ENCODE assay signal across 8 cellular contexts in genomic region chr9:98256632-98257218, GRCh38. TPM values are rescaled to one million over a fixed set of nuclear protein-coding genes. Genes with fewer than 3 reads are reported as not detected.
DNase-seq lines count a peak whose midpoint lies in the region; ATAC-seq and TF ChIP-seq lines count a peak whose summit lies in the region.

No MANE protein-coding gene starts in this region.

- WGBS in thymus: 8% methylated on average over 14 of the region's 14 CpGs

- H3K4me1 ChIP-seq in mononuclear cell (ENCODE audit: insufficient read depth, low read length): peaks cover 47% of the 10 kb centered on the region
- peaks cover 7% of the 10 kb centered on the region for H3K4me1 ChIP-seq in thymus (ENCODE audit: control insufficient read depth, insufficient read depth, low read length)

- H3K9me3 ChIP-seq in mononuclear cell (ENCODE audit: low read depth, low read length): no peaks in the 10 kb centered on the region
- no peaks in the 10 kb centered on the region for H3K9me3 ChIP-seq in thymus (ENCODE audit: control insufficient read depth)

- DNase-seq in A172 (ENCODE audit: low spot score) (peak; percentile 20), HEK293T (ENCODE audit: extremely low spot score) (peak; percentile 46), NCI-H128 (lab: John Stamatoyannopoulos, UW; ENCODE audit: unreplicated experiment) (no peak)
- DNase-seq in central memory CD8-positive, alpha-beta T cell (ENCODE audit: low spot score in 2 of 2): no peak

- peaks cover 29% of the 10 kb centered on the region for H3K4me1 Mint-ChIP-seq in T-helper 1 cell treated with Interleukin-12 subunit alpha and Interleukin-12 subunit beta and Interleukin-4 antibody, amounts not matched to agents 30 μg/mL and 1 μg/mL, for 36 hours (ENCODE audit: low read depth)
- peaks cover 32% of the 10 kb centered on the region for H3K4me1 Mint-ChIP-seq in central memory CD8-positive, alpha-beta T cell

- POLR2A ChIA-PET in HEK293T (lab: Yijun Ruan, JAX): interaction anchor here (0.6 to 2.4 kb wide), 16 partner anchors 9 to 334 kb away, joined by 3 to 12 read pairs (median 6); partner anchors contain the start of genes ANP32B, TRIM14 and TRMO

- H3K9me3 Mint-ChIP-seq in T-helper 1 cell treated with Interleukin-12 subunit alpha and Interleukin-12 subunit beta and Interleukin-4 antibody, amounts not matched to agents 30 μg/mL and 1 μg/mL, for 36 hours: no peaks in the 10 kb centered on the region
- no peaks in the 10 kb centered on the region for H3K9me3 Mint-ChIP-seq in central memory CD8-positive, alpha-beta T cell

- peak overlapping the region; percentile 93 for H3K27ac Mint-ChIP-seq in T-helper 1 cell treated with Interleukin-12 subunit alpha and Interleukin-12 subunit beta and Interleukin-4 antibody, amounts not matched to agents 30 μg/mL and 1 μg/mL, for 36 hours
- H3K27ac Mint-ChIP-seq in central memory CD8-positive, alpha-beta T cell (ENCODE audit: low read depth): peak overlapping the region; percentile 97

- no peaks in the 10 kb centered on the region for H3K27me3 Mint-ChIP-seq in T-helper 1 cell treated with Interleukin-12 subunit alpha and Interleukin-12 subunit beta and Interleukin-4 antibody, amounts not matched to agents 30 μg/mL and 1 μg/mL, for 36 hours (ENCODE audit: low read depth)
- H3K27me3 Mint-ChIP-seq in central memory CD8-positive, alpha-beta T cell: no peaks in the 10 kb centered on the region

- ATAC-seq in central memory CD8-positive, alpha-beta T cell (replicated peaks; ENCODE audit: extremely low read depth, poor library complexity, severe bottlenecking): no peak
- ATAC-seq in GM19463 (IDR thresholded peaks at IDR 0.05; ENCODE audit: unreplicated experiment): no peak

- peak overlapping the region; percentile 99 for H3K27ac ChIP-seq in thymus (ENCODE audit: low read depth)

- H3K27me3 ChIP-seq in mononuclear cell (ENCODE audit: insufficient read depth, low read length): no peaks in the 10 kb centered on the region
- H3K27me3 ChIP-seq in thymus (ENCODE audit: control insufficient read depth, insufficient read depth): no peaks in the 10 kb centered on the region

- H3K36me3 ChIP-seq in thymus (ENCODE audit: control insufficient read depth, insufficient read depth): no peaks in the 10 kb centered on the region

- peak overlapping the region; percentile 94 for H3K4me3 ChIP-seq in mononuclear cell (ENCODE audit: low read length)
- peak overlapping the region; percentile 72 for H3K4me3 ChIP-seq in thymus (ENCODE audit: low read length)

- CTCF ChIA-PET in HEK293T (lab: Yijun Ruan, JAX): interaction anchor here (0.6 to 1.8 kb wide), 6 partner anchors 8 to 137 kb away, joined by 3 to 8 read pairs (median 4); no protein-coding TSS in a partner anchor

- H3K4me3 Mint-ChIP-seq in T-helper 1 cell treated with Interleukin-12 subunit alpha and Interleukin-12 subunit beta and Interleukin-4 antibody, amounts not matched to agents 30 μg/mL and 1 μg/mL, for 36 hours: peak overlapping the region; percentile 91
- peak overlapping the region; percentile 97 for H3K4me3 Mint-ChIP-seq in central memory CD8-positive, alpha-beta T cell

- peaks cover 3% of the 10 kb centered on the region for H3K36me3 Mint-ChIP-seq in T-helper 1 cell treated with Interleukin-12 subunit alpha and Interleukin-12 subunit beta and Interleukin-4 antibody, amounts not matched to agents 30 μg/mL and 1 μg/mL, for 36 hours (ENCODE audit: low read depth)
- peaks cover 14% of the 10 kb centered on the region for H3K36me3 Mint-ChIP-seq in central memory CD8-positive, alpha-beta T cell (ENCODE audit: insufficient read depth)

TF ChIP-seq in HEK293T, 16 proteins besides CTCF, POLR2A, EP300 and RAD21:
- TF ChIP-seq SP1 (IDR thresholded peaks at IDR 0.05): no peak
- TF ChIP-seq L3MBTL2 (conservative IDR thresholded peaks at IDR 0.05): peak; percentile 23; the same call in 1 of the 2 replicates
- TF ChIP-seq, protein P1, sequence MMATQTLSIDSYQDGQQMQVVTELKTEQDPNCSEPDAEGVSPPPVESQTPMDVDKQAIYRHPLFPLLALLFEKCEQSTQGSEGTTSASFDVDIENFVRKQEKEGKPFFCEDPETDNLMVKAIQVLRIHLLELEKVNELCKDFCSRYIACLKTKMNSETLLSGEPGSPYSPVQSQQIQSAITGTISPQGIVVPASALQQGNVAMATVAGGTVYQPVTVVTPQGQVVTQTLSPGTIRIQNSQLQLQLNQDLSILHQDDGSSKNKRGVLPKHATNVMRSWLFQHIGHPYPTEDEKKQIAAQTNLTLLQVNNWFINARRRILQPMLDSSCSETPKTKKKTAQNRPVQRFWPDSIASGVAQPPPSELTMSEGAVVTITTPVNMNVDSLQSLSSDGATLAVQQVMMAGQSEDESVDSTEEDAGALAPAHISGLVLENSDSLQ (IDR thresholded peaks at IDR 0.05): peak; percentile 88

RNA-seq across cellular contexts. Expression of gene TBC1D2, which starts 1.3 kb away (rescaled TPM):
- 87.2 and 93.4 TPM in 2 replicates for total RNA-seq in A172 (2014; rRNA removed; shearing (Covaris generic))
- total RNA-seq in mononuclear cell: 8.0 TPM
- polyA plus RNA-seq in thymus: 21.2 TPM

Comparison
In these comparisons a context has a peak if more than half of its experiments do, and no peak if none do; other contexts are left out.
1. DNase-seq: peak in A172 (single experiment) and HEK293T (single experiment); none in central memory CD8-positive, alpha-beta T cell (0 of 2) and NCI-H128 (single experiment).